ENCODE assay signal across 1 cellular context in the genomic region with DNA sequence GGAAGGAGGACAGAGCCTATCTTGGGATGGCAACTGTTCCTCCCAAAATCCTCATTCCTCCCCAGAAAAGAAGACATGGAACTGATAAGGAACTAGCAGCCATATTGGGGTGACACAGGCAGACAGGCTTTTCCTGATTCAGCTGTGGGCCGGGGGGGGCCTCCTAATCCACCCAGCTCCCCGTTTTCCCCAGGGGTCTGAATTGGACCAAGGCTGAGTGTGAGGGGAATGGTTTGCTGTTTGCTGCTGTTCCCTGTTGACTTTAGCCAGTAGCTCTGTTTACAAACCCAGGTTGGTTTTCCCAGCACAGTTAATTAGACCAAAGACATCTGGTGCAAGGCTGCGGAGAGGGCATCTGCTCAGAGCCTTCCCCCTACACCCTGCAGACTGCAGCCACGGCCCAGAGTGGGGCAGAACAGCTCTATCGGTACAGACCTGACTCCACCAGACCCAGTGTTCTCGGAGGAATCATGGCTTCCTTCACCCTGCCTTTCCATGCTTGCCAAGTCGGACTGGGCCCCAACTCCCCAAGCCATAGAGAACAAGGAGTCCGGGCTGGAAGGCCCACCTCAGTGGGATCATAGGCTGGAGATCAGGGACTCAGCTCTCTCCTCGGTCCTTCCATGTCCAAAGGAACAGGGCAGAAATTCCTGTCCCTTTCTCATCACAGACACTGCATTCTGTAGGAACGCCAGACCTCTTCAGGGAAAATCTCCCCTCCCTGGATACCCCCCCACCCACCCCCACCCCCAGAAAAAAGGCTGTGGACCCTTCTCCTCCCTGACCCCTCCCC.
TF ChIP-seq lines count a peak whose summit lies in the region.

No MANE protein-coding gene starts in this region.

TF ChIP-seq in GM23338, 12 proteins besides CTCF, POLR2A, EP300 and RAD21 (continued from another document):
- TF ChIP-seq ZNF462 (CRISPR knock-in tag; IDR thresholded peaks at IDR 0.05) (no peak), POLR2AphosphoS5 (IDR thresholded peaks at IDR 0.05; ENCODE audit: low read depth) (no peak), NANOG (IDR thresholded peaks at IDR 0.05; ENCODE audit: borderline replicate concordance) (no peak), JUNB (IDR thresholded peaks at IDR 0.05; ENCODE audit: unreplicated experiment) (no peak), ZNF114 (CRISPR knock-in tag; IDR thresholded peaks at IDR 0.05) (no peak)
